15 cellular contexts compared by ENCODE assay signal in genomic region chr6:151078655-151079054, GRCh38.
DNase-seq lines count a peak whose midpoint lies in the region; ATAC-seq and TF ChIP-seq lines count a peak whose summit lies in the region.
"Had no signal": no experiment of that assay in that cellular context is flagged by ENCODE, and none has a peak within 500 bp of the region (broad histone marks: within the 10 kb centered on the region; RNA-seq: fewer than 3 reads in every experiment).

No MANE protein-coding gene starts in this region.

- POLR2A ChIA-PET in Panc1 (lab: Charles Lee): interaction anchor here (0.5 kb wide), 1 partner anchor 425 kb away, joined by 3 read pairs; no protein-coding TSS in a partner anchor

- peaks cover 9% of the 10 kb centered on the region for H3K4me1 ChIP-seq in cardiac muscle cell (ENCODE audit: low read depth)
- H3K4me1 ChIP-seq in heart left ventricle: no peaks in the 10 kb centered on the region
- peaks cover 8% of the 10 kb centered on the region; the same call in 1 of the 2 replicates for H3K4me1 ChIP-seq in Panc1 (ENCODE audit: control insufficient read depth, insufficient read depth, low read length)
- no peaks in the 10 kb centered on the region for H3K4me1 ChIP-seq in mesendoderm (ENCODE audit: control insufficient read depth, low read depth, low read length)
- no peaks in the 10 kb centered on the region for H3K4me1 ChIP-seq in neural progenitor cell
- no peaks in the 10 kb centered on the region for H3K4me1 ChIP-seq in HAP-1

- H3K79me1 ChIP-seq in mesendoderm (ENCODE audit: low read length): peaks cover 2% of the 10 kb centered on the region

- H3K4me3 Mint-ChIP-seq in neural progenitor cell: no peak overlapping the region
- H3K4me3 Mint-ChIP-seq: B cell; CD8-positive, alpha-beta T cell had no signal

- BruUV-seq in Panc1 (replicated peaks; lab: Mats Ljungman, UMichigan): no TSS peak

- H3K27me3 ChIP-seq in cardiac muscle cell (no peaks in the 10 kb centered on the region), heart left ventricle (no peaks in the 10 kb centered on the region), Panc1 (ENCODE audit: control insufficient read depth, insufficient read depth, low read length) (no peaks in the 10 kb centered on the region), mesendoderm (ENCODE audit: insufficient read depth, low read length, poor library complexity) (no peaks in the 10 kb centered on the region), neural progenitor cell (no peaks in the 10 kb centered on the region), H7 (ENCODE audit: control insufficient read depth, insufficient read depth, low read length) (no peaks in the 10 kb centered on the region), HAP-1 (ENCODE audit: low read depth) (no peaks in the 10 kb centered on the region)
- H3K27me3 ChIP-seq: BLaER1 treated with 17β-estradiol and CSF1 and Interleukin-3, amounts not matched to agents 10 nM and 100 nM had no signal

- intact Hi-C loops in heart left ventricle (cut with DNase I): no loop called here
- intact Hi-C loops in Panc1 (cut with micrococcal nuclease; ENCODE audit: unreplicated experiment): no loop called here

- no peak for DNase-seq in cardiac muscle cell (ENCODE audit: low read depth in 1 of 2, low spot score in 1 of 2)
- DNase-seq in heart left ventricle: no peak
- no peak for DNase-seq in Panc1 (ENCODE audit: low read depth, low spot score)
- DNase-seq in mesendoderm: peak; percentile 12
- no peak for DNase-seq in neural progenitor cell (ENCODE audit: low spot score)
- no peak for DNase-seq in H7
- no peak for DNase-seq in HAP-1 (ENCODE audit: low spot score in 2 of 2)
- DNase-seq: Calu3; CD8-positive, alpha-beta T cell; DMS79 treated with DMSO at 0.1 percent for 48 hours had no signal

- H4K8ac ChIP-seq in mesendoderm (ENCODE audit: low read depth, low read length): no peak overlapping the region

- H4K5ac ChIP-seq in mesendoderm (ENCODE audit: low read length): no peak overlapping the region

- H2BK15ac ChIP-seq in mesendoderm (replicated peaks; ENCODE audit: low read depth): no peak overlapping the region

- H3K27ac ChIP-seq in cardiac muscle cell (peak overlapping the region; percentile 55), heart left ventricle (no peak overlapping the region), Panc1 (ENCODE audit: low read length) (peak overlapping the region; percentile 30; the same call in 1 of the 2 replicates), mesendoderm (ENCODE audit: low read depth, low read length) (no peak overlapping the region), neural progenitor cell (no peak overlapping the region)
- H3K27ac ChIP-seq: BLaER1 treated with 17β-estradiol and CSF1 and Interleukin-3, amounts not matched to agents 10 nM and 100 nM; HL-60 had no signal

- TF ChIP-seq CTCF in cardiac muscle cell (IDR thresholded peaks at IDR 0.05; ENCODE audit: low read depth, low read length): no peak
- no peak for TF ChIP-seq CTCF in heart left ventricle (IDR thresholded peaks at IDR 0.05)
- no peak for TF ChIP-seq CTCF in Panc1 (IDR thresholded peaks at IDR 0.05)
- TF ChIP-seq CTCF in neural progenitor cell (IDR thresholded peaks at IDR 0.05): no peak

- H3K9me3 ChIP-seq in cardiac muscle cell (ENCODE audit: low read depth): no peaks in the 10 kb centered on the region
- H3K9me3 ChIP-seq in heart left ventricle: peaks cover 0 to 12% (median 0%) of the 10 kb centered on the region in 12 donors
- H3K9me3 ChIP-seq in Panc1 (ENCODE audit: control insufficient read depth, insufficient read depth, low read depth, low read length): peaks cover 24% of the 10 kb centered on the region; the same call in 1 of the 2 replicates
- no peaks in the 10 kb centered on the region for H3K9me3 ChIP-seq in neural progenitor cell (ENCODE audit: low read depth)
- H3K9me3 ChIP-seq in HAP-1: no peaks in the 10 kb centered on the region

- in situ Hi-C loops in Panc1 (cut with HindIII; ENCODE audit: low pct_unique_long_range_greater_than_20kb, low sequenced_read_pairs) (no loop called here), HAP-1 (cut with MboI; ENCODE audit: low sequenced_read_pairs) (no loop called here)

- CTCF ChIA-PET in Panc1 (lab: Charles Lee): no interaction called here

- H3K23ac ChIP-seq in mesendoderm (ENCODE audit: low read length): no peak overlapping the region

- peak overlapping the region; percentile 59 for H3K27ac Mint-ChIP-seq in neural progenitor cell
- H3K27ac Mint-ChIP-seq: B cell; CD8-positive, alpha-beta T cell had no signal

- no peaks in the 10 kb centered on the region for H4K20me1 ChIP-seq in neural progenitor cell (ENCODE audit: low read depth)

- ATAC-seq in heart left ventricle (no peak), Panc1 (0 out of 2 replicates have a peak, but pooled peaks have one; percentile 16), HG03378 (IDR thresholded peaks at IDR 0.05; ENCODE audit: unreplicated experiment) (no peak)
- ATAC-seq: CD8-positive, alpha-beta T cell; GM12878 had no signal

- peaks cover 26% of the 10 kb centered on the region for H3K9me3 Mint-ChIP-seq in neural progenitor cell

- no peak overlapping the region for H2AFZ ChIP-seq in neural progenitor cell (replicated peaks)

- H3K4me2 ChIP-seq in mesendoderm (ENCODE audit: low read length) (no peak overlapping the region), neural progenitor cell (no peak overlapping the region)
- H3K4me2 ChIP-seq: BLaER1 treated with 17β-estradiol and CSF1 and Interleukin-3, amounts not matched to agents 10 nM and 100 nM had no signal

- H3K36me3 ChIP-seq in cardiac muscle cell (no peaks in the 10 kb centered on the region), heart left ventricle (no peaks in the 10 kb centered on the region), Panc1 (ENCODE audit: control insufficient read depth, insufficient read depth, low read length) (no peaks in the 10 kb centered on the region), mesendoderm (ENCODE audit: control insufficient read depth, insufficient read depth, low read length) (no peaks in the 10 kb centered on the region), neural progenitor cell (no peaks in the 10 kb centered on the region), H7 (replicated peaks; ENCODE audit: control insufficient read depth, insufficient read depth, low read length) (no peaks in the 10 kb centered on the region), HAP-1 (replicated peaks) (peaks cover 4% of the 10 kb centered on the region; the same call in 1 of the 2 replicates)

- H3K56ac ChIP-seq in mesendoderm (ENCODE audit: low read length): no peak overlapping the region

- H2BK120ac ChIP-seq in mesendoderm (ENCODE audit: low read depth, low read length): no peak overlapping the region

- H3K4me3 ChIP-seq in cardiac muscle cell (no peak overlapping the region), heart left ventricle (no peak overlapping the region), Panc1 (ENCODE audit: low read depth in 2 of 2, low read length in 2 of 2) (no peak overlapping the region), mesendoderm (ENCODE audit: low read length) (no peak overlapping the region), neural progenitor cell (no peak overlapping the region), H7 (ENCODE audit: insufficient read depth, low read depth, low read length) (no peak overlapping the region), HAP-1 (no peak overlapping the region)
- H3K4me3 ChIP-seq: BLaER1 treated with 17β-estradiol and CSF1 and Interleukin-3, amounts not matched to agents 10 nM and 100 nM; GM12878 had no signal

- H3K79me2 ChIP-seq in mesendoderm (ENCODE audit: control insufficient read depth, insufficient read depth, low read length) (no peaks in the 10 kb centered on the region), neural progenitor cell (ENCODE audit: low read depth) (no peaks in the 10 kb centered on the region)

- TF ChIP-seq POLR2A in heart left ventricle (IDR thresholded peaks at IDR 0.05): no peak

- H3K9ac ChIP-seq in mesendoderm (ENCODE audit: low read length) (no peak overlapping the region), neural progenitor cell (no peak overlapping the region)
- H3K9ac ChIP-seq: BLaER1 treated with 17β-estradiol and CSF1 and Interleukin-3, amounts not matched to agents 10 nM and 100 nM had no signal

- H2BK5ac ChIP-seq in mesendoderm (ENCODE audit: low read length): no peak overlapping the region

- no peaks in the 10 kb centered on the region for H3F3A ChIP-seq in neural progenitor cell (ENCODE audit: low read depth)

- 87 to 93% (median 89%) methylated on average over 6 of the region's 6 CpGs for WGBS in heart left ventricle, 4 donors
- WGBS in mesendoderm (ENCODE audit: extremely low coverage, insufficient coverage, low lambda C conversion rate): no CpG with 5 or more reads among the region's 6 CpGs

- H3K4ac ChIP-seq in mesendoderm (ENCODE audit: low read depth, low read length): no peak overlapping the region

- no peak overlapping the region for H3K18ac ChIP-seq in mesendoderm (ENCODE audit: low read length)

- peaks cover 4% of the 10 kb centered on the region for H3K27me3 Mint-ChIP-seq in neural progenitor cell (ENCODE audit: insufficient read depth, low read depth)
- H3K27me3 Mint-ChIP-seq: B cell had no signal

- peaks cover 25% of the 10 kb centered on the region for H3K36me3 Mint-ChIP-seq in neural progenitor cell

- peaks cover 12% of the 10 kb centered on the region for H3K4me1 Mint-ChIP-seq in neural progenitor cell

- H2AK5ac ChIP-seq in mesendoderm (ENCODE audit: low read length): no peak overlapping the region

Comparison
In these comparisons a context has a peak if more than half of its experiments do, and no peak if none do; other contexts are left out.
1. H3K27ac ChIP-seq: peak in cardiac muscle cell (single experiment) and Panc1 (single experiment); none in heart left ventricle (0 of 12), mesendoderm (single experiment) and neural progenitor cell (single experiment).